In the genomic region with DNA sequence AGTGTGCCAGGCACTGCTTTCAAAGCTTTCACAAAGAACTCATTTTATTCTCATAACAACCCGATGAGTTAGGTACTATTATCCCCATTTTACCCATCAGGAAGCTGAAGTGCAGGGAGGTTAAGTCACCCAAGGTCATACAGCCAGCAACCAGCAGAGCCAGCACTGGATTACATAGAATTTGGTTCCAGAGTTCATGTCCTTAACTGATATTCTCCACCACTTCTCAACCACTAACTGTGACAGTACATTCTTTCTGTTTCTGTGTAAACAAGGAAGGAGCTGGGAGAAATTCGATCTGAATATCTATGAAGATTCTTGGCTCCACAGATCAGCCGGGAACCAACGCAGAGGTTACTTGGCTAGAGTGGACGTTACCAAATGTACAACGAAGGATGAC, we compare ENCODE assay signal across 1 cellular context.
TF ChIP-seq lines count a peak whose summit lies in the region.

No MANE protein-coding gene starts in this region.

TF ChIP-seq in HepG2, 621 proteins besides CTCF, POLR2A, EP300 and RAD21 (continued from another document and continues in another):
- TF ChIP-seq, protein P1, sequence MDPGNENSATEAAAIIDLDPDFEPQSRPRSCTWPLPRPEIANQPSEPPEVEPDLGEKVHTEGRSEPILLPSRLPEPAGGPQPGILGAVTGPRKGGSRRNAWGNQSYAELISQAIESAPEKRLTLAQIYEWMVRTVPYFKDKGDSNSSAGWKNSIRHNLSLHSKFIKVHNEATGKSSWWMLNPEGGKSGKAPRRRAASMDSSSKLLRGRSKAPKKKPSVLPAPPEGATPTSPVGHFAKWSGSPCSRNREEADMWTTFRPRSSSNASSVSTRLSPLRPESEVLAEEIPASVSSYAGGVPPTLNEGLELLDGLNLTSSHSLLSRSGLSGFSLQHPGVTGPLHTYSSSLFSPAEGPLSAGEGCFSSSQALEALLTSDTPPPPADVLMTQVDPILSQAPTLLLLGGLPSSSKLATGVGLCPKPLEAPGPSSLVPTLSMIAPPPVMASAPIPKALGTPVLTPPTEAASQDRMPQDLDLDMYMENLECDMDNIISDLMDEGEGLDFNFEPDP (CRISPR knock-in tag; conservative IDR thresholded peaks at IDR 0.05): no peak
- TF ChIP-seq MTF2 (CRISPR knock-in tag; IDR thresholded peaks at IDR 0.05; ENCODE audit: borderline replicate concordance) (no peak), SOX6 (IDR thresholded peaks at IDR 0.05) (no peak), SOX6 (CRISPR knock-in tag; IDR thresholded peaks at IDR 0.05) (peak; percentile 83), SKIL (CRISPR knock-in tag; IDR thresholded peaks at IDR 0.05; ENCODE audit: borderline replicate concordance) (peak; percentile 40; the same call in 1 of the 2 replicates), ZBTB1 (CRISPR knock-in tag; IDR thresholded peaks at IDR 0.05; ENCODE audit: borderline replicate concordance) (no peak), ZSCAN9 (CRISPR knock-in tag; IDR thresholded peaks at IDR 0.05; ENCODE audit: borderline replicate concordance) (peak; percentile 77), ZNF546 (CRISPR knock-in tag; conservative IDR thresholded peaks at IDR 0.05) (no peak), ONECUT2 (CRISPR knock-in tag; IDR thresholded peaks at IDR 0.05) (peak; percentile 65; the same call in 1 of the 2 replicates), HMG20B (CRISPR knock-in tag; conservative IDR thresholded peaks at IDR 0.05) (peak; percentile 80; the same call in 1 of the 2 replicates), NFKBIZ (CRISPR knock-in tag; IDR thresholded peaks at IDR 0.05) (peak; percentile 60; the same call in 1 of the 2 replicates), BRD4 (CRISPR knock-in tag; IDR thresholded peaks at IDR 0.05) (no peak), FOXP1 (IDR thresholded peaks at IDR 0.05) (no peak), FOXP1 (CRISPR knock-in tag; IDR thresholded peaks at IDR 0.05) (peak; percentile 74; the same call in 1 of the 2 replicates), ZNF224 (CRISPR knock-in tag; IDR thresholded peaks at IDR 0.05) (no peak), FOXC1 (CRISPR knock-in tag; IDR thresholded peaks at IDR 0.05; ENCODE audit: borderline replicate concordance) (no peak), ZNF7 (CRISPR knock-in tag; IDR thresholded peaks at IDR 0.05) (0 out of 2 replicates have a peak, but pooled peaks have one; percentile 18), ZNF557 (CRISPR knock-in tag; IDR thresholded peaks at IDR 0.05) (no peak), ATF1 (CRISPR knock-in tag; IDR thresholded peaks at IDR 0.05) (no peak), ZNF20 (CRISPR knock-in tag; IDR thresholded peaks at IDR 0.05) (no peak), ZNF282 (IDR thresholded peaks at IDR 0.05; ENCODE audit: partially characterized antibody) (no peak), MIER2 (CRISPR knock-in tag; IDR thresholded peaks at IDR 0.05) (peak; percentile 71), AHDC1 (CRISPR knock-in tag; IDR thresholded peaks at IDR 0.05; ENCODE audit: borderline replicate concordance) (peak; percentile 96), ZBTB8A (CRISPR knock-in tag; IDR thresholded peaks at IDR 0.05; ENCODE audit: borderline replicate concordance, low read depth) (no peak), RXRB (CRISPR knock-in tag; IDR thresholded peaks at IDR 0.05; ENCODE audit: borderline replicate concordance) (peak; percentile 99), MAZ (IDR thresholded peaks at IDR 0.05; ENCODE audit: borderline replicate concordance, low read depth, low read length) (no peak), MAZ (CRISPR knock-in tag; IDR thresholded peaks at IDR 0.05; ENCODE audit: low read depth) (peak; percentile 50; the same call in 1 of the 2 replicates), ZNF343 (CRISPR knock-in tag; IDR thresholded peaks at IDR 0.05) (no peak), ARNTL (CRISPR knock-in tag; IDR thresholded peaks at IDR 0.05) (no peak), ZIK1 (CRISPR knock-in tag; IDR thresholded peaks at IDR 0.05; ENCODE audit: borderline replicate concordance, low read depth) (no peak), BCL6 (CRISPR knock-in tag; IDR thresholded peaks at IDR 0.05) (peak; percentile 89), NKX3-1 (CRISPR knock-in tag; IDR thresholded peaks at IDR 0.05) (no peak), HMGA1 (CRISPR knock-in tag; conservative IDR thresholded peaks at IDR 0.05) (no peak), HNF1A (IDR thresholded peaks at IDR 0.05; ENCODE audit: low read depth) (peak; percentile 53; the same call in 1 of the 2 replicates), HNF1A (CRISPR knock-in tag; IDR thresholded peaks at IDR 0.05; ENCODE audit: borderline replicate concordance) (peak; percentile 56; the same call in 1 of the 2 replicates), TAF1 (CRISPR knock-in tag; IDR thresholded peaks at IDR 0.05) (no peak), ZNF607 (CRISPR knock-in tag; IDR thresholded peaks at IDR 0.05; ENCODE audit: borderline replicate concordance) (no peak), THAP7 (CRISPR knock-in tag; IDR thresholded peaks at IDR 0.05) (no peak), KLF11 (CRISPR knock-in tag; IDR thresholded peaks at IDR 0.05) (no peak), ZC3H13 (CRISPR knock-in tag; IDR thresholded peaks at IDR 0.05) (no peak), THAP11 (CRISPR knock-in tag; IDR thresholded peaks at IDR 0.05) (peak; percentile 59), ZFP36L1 (CRISPR knock-in tag; IDR thresholded peaks at IDR 0.05) (no peak), MZF1 (CRISPR knock-in tag; IDR thresholded peaks at IDR 0.05; ENCODE audit: borderline replicate concordance) (no peak), RAD51 (IDR thresholded peaks at IDR 0.05; ENCODE audit: borderline replicate concordance) (no peak), ESRRA (CRISPR knock-in tag; IDR thresholded peaks at IDR 0.05; ENCODE audit: low read depth) (peak; percentile 99), RFXANK (CRISPR knock-in tag; IDR thresholded peaks at IDR 0.05) (no peak)
- TF ChIP-seq, protein P2, sequence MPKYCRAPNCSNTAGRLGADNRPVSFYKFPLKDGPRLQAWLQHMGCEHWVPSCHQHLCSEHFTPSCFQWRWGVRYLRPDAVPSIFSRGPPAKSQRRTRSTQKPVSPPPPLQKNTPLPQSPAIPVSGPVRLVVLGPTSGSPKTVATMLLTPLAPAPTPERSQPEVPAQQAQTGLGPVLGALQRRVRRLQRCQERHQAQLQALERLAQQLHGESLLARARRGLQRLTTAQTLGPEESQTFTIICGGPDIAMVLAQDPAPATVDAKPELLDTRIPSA (CRISPR knock-in tag; IDR thresholded peaks at IDR 0.05; ENCODE audit: borderline replicate concordance): no peak
- TF ChIP-seq, protein P3, sequence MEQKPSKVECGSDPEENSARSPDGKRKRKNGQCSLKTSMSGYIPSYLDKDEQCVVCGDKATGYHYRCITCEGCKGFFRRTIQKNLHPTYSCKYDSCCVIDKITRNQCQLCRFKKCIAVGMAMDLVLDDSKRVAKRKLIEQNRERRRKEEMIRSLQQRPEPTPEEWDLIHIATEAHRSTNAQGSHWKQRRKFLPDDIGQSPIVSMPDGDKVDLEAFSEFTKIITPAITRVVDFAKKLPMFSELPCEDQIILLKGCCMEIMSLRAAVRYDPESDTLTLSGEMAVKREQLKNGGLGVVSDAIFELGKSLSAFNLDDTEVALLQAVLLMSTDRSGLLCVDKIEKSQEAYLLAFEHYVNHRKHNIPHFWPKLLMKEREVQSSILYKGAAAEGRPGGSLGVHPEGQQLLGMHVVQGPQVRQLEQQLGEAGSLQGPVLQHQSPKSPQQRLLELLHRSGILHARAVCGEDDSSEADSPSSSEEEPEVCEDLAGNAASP (CRISPR knock-in tag; IDR thresholded peaks at IDR 0.05; ENCODE audit: borderline replicate concordance): peak; percentile 100
- TF ChIP-seq, protein P4, sequence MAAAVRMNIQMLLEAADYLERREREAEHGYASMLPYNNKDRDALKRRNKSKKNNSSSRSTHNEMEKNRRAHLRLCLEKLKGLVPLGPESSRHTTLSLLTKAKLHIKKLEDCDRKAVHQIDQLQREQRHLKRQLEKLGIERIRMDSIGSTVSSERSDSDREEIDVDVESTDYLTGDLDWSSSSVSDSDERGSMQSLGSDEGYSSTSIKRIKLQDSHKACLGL (CRISPR knock-in tag; IDR thresholded peaks at IDR 0.05): no peak
- TF ChIP-seq, protein P5, sequence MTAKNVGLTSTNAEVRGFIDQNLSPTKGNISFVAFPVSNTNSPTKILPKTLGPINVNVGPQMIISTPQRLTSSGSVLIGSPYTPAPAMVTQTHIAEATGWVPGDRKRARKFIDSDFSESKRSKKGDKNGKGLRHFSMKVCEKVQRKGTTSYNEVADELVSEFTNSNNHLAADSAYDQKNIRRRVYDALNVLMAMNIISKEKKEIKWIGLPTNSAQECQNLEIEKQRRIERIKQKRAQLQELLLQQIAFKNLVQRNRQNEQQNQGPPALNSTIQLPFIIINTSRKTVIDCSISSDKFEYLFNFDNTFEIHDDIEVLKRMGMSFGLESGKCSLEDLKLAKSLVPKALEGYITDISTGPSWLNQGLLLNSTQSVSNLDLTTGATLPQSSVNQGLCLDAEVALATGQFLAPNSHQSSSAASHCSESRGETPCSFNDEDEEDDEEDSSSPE (CRISPR knock-in tag; IDR thresholded peaks at IDR 0.05): no peak
